ENCODE assay signal across 9 cellular contexts in the genomic region with DNA sequence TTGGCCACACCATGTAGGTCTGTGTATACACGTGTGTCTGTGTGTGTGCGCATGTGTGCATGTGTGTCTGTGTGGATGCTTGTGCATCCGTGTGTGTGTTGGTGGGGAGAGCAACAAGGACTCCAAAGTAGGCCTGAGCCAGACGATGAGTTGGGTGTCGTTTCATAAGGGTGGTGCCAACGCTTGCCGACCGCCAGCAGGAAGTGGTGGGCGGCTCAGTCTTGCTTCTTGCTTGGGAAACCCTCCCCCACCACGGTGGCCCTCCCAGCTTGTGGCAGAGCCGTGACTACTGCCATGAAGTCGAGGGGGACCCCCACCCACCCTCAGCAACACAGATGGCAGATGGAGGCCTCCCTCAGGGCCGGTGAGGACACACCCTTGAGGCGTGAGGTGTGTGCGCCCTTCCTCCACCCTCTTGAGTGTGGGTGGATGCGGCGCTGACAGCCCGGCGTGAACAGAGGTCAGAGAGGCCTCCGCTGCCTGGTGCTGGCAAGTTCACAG. TPM values are rescaled to one million over a fixed set of nuclear protein-coding genes. Genes with fewer than 3 reads are reported as not detected.
DNase-seq lines count a peak whose midpoint lies in the region; ATAC-seq, FAIRE-seq and TF ChIP-seq lines count a peak whose summit lies in the region.
"Had no signal": no experiment of that assay in that cellular context is flagged by ENCODE, and none has a peak within 500 bp of the region (broad histone marks: within the 10 kb centered on the region; RNA-seq: fewer than 3 reads in every experiment).

No MANE protein-coding gene starts in this region.

- TF ChIP-seq POLR2A in GM12892 (IDR thresholded peaks at IDR 0.05; ENCODE audit: low read depth, low read length), result no peak

- no peak for ATAC-seq in HG02981 (IDR thresholded peaks at IDR 0.05; ENCODE audit: unreplicated experiment)
- ATAC-seq: left colon had no signal

- FAIRE-seq in GM12892 (lab: Jason Lieb, UNC) (peak; percentile 67), urothelium cell line (lab: Jason Lieb, UNC) (no peak)

- H3K27ac ChIP-seq in angular gyrus (ENCODE audit: low read depth, low read length), result peak overlapping the region; percentile 30

- DNase-seq in GM12892 (ENCODE audit: insufficient read length) (no peak), GF-D8 (lab: John Stamatoyannopoulos, UW) (no peak), urothelium cell line (ENCODE audit: low spot score) (no peak), COLO668 (lab: John Stamatoyannopoulos, UW; ENCODE audit: unreplicated experiment) (no peak)
- peak; percentile 79 for DNase-seq in activated CD4-positive, alpha-beta T cell treated with anti-CD3 and anti-CD28 coated beads, Interleukin-2, amount 50 U/mL, for 1 hour
- DNase-seq in stimulated activated CD4-positive, alpha-beta T cell treated with anti-CD3 and anti-CD28 coated beads, TNF-alpha, amount 100 ng/mL, for 1 hour (ENCODE audit: low read depth in 3 of 3, low spot score in 1 of 3), result peak; percentile 62 to 69 (median 64)

RNA-seq across cellular contexts. Expression of gene SBK1, which starts 17.5 kb away (rescaled TPM):
- 0.13 TPM for polyA plus RNA-seq in GM12892 (2012; ENCODE audit: missing spikeins)

RNA-seq across cellular contexts. Expression of gene NPIPB6, which starts 53.4 kb away (rescaled TPM):
- 2.9 TPM for polyA plus RNA-seq in GM12892 (2012; ENCODE audit: missing spikeins)

Comparison
In these comparisons a context has a peak if more than half of its experiments do, and no peak if none do; other contexts are left out.
1. DNase-seq: peak in activated CD4-positive, alpha-beta T cell treated with anti-CD3 and anti-CD28 coated beads, Interleukin-2, amount 50 U/mL, for 1 hour (single experiment) and stimulated activated CD4-positive, alpha-beta T cell treated with anti-CD3 and anti-CD28 coated beads, TNF-alpha, amount 100 ng/mL, for 1 hour (3 of 3); none in GM12892 (single experiment), GF-D8 (single experiment), urothelium cell line (single experiment) and COLO668 (single experiment).